In genomic region chr1:167767794-167768193, GRCh38 we compare ENCODE assay signal across 15 cellular contexts.
"Had no signal": no experiment of that assay in that cellular context is flagged by ENCODE, and none has a peak within 500 bp of the region (broad histone marks: within the 10 kb centered on the region; RNA-seq: fewer than 3 reads in every experiment).

No MANE protein-coding gene starts in this region.

- DNase-seq: activated CD4-positive, alpha-beta T cell treated with anti-CD3 and anti-CD28 coated beads for 4 hours; activated CD8-positive, alpha-beta memory T cell treated with anti-CD3 and anti-CD28 coated beads, Interleukin-2, amount 50 U/mL, for 4 hours; activated CD8-positive, alpha-beta T cell treated with anti-CD3 and anti-CD28 coated beads for 36 hours; activated gamma-delta T cell treated with Interleukin-2 at 50 U/mL for 16 hours; activated T-cell treated with anti-CD3 and anti-CD28 coated beads, Interleukin-2, amount 50 U/mL, for 72 hours; foreskin melanocyte; heart left ventricle; occipital lobe; stimulated activated CD4-positive, alpha-beta T cell treated with anti-CD3 and anti-CD28 coated beads, Interleukin-2, amount 100 ng/mL, for 24 hours; stimulated activated naive CD4-positive, alpha-beta T cell; substantia nigra; T1000; transverse colon had no signal

- ATAC-seq: activated CD8-positive, alpha-beta T cell treated with anti-CD3 and anti-CD28 coated beads for 36 hours; activated T-cell treated with anti-CD3 and anti-CD28 coated beads, Interleukin-2, amount 50 U/mL, for 72 hours; heart left ventricle; natural killer cell treated with Interleukin-12 subunit alpha and Interleukin-12 subunit beta and Interleukin-15 and Interleukin-18, amount 100 ng/mL, for 72 hours; sciatic nerve had no signal
